ENCODE assay signal across 22 cellular contexts in the genomic region with DNA sequence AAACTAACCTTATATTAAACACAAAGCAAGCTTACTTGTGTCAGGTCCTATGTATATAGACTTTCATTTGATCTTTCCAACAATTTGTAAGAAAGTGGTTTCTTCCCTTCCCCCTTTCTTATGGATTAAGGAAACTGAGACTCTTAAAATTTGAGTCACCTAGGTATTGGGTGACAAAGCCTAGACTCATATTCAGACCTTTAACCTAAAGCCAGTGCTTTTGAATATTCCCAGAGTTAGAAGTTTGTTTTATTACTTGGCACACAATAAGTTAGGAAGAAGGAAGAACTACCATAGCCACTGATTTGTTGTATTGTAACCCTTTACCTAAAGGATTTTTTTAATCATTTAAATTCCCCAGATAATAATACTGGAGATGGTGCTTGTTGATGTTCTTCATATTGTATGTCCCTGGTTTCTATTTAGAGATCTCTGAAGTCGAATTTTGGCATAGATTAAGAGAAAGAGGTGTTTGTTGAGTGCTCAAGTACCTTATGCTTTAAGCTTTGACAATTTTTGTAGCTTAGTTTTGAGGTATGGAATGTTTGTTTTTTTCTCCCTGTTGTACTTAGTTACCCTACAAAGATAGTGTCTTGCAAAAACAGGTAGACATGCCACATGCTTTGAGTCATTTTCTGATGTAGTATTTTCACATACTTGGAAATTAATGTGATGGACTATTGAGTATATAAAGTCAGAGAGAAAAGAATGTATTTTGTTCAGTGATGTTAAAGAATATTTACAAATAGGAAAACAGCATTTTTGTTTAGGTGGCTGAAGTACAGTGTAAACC. TPM values are rescaled to one million over a fixed set of nuclear protein-coding genes. Genes with fewer than 3 reads are reported as not detected.
DNase-seq lines count a peak whose midpoint lies in the region; ATAC-seq, FAIRE-seq and TF ChIP-seq lines count a peak whose summit lies in the region.
"Had no signal": no experiment of that assay in that cellular context is flagged by ENCODE, and none has a peak within 500 bp of the region (broad histone marks: within the 10 kb centered on the region; RNA-seq: fewer than 3 reads in every experiment).

No MANE protein-coding gene starts in this region.

- H3K27me3 ChIP-seq in GM23248 (replicated peaks; ENCODE audit: insufficient read depth) (no peaks in the 10 kb centered on the region), PC-3 (ENCODE audit: low read length) (no peaks in the 10 kb centered on the region), endothelial cell of umbilical vein (ENCODE audit: control insufficient read depth in 2 of 2, insufficient read depth in 2 of 2, low read length in 2 of 2) (no peaks in the 10 kb centered on the region)
- H3K27me3 ChIP-seq: SJSA1, spleen, stomach had no signal

- H3K9me3 Mint-ChIP-seq in osteocyte (ENCODE audit: unreplicated experiment), result no peaks in the 10 kb centered on the region
- peaks cover 5% of the 10 kb centered on the region for H3K9me3 Mint-ChIP-seq in glutamatergic neuron (ENCODE audit: unreplicated experiment)
- H3K9me3 Mint-ChIP-seq: central memory CD8-positive, alpha-beta T cell; neural crest cell; T-helper 1 cell treated with Interleukin-12 subunit alpha and Interleukin-12 subunit beta and Interleukin-4 antibody, amounts not matched to agents 30 μg/mL and 1 μg/mL, for 36 hours had no signal

- DNase-seq in GM23248, result no peak
- peak; percentile 87 for DNase-seq in PC-3
- no peak for DNase-seq in endothelial cell of umbilical vein (ENCODE audit: low read depth, low spot score)
- DNase-seq in osteocyte (ENCODE audit: extremely low spot score, unreplicated experiment), result no peak
- DNase-seq in glutamatergic neuron, result no peak
- no peak for DNase-seq in NCI-H524 (lab: John Stamatoyannopoulos, UW)
- DNase-seq: activated CD4-positive, alpha-beta T cell treated with anti-CD3 and anti-CD28 coated beads, Interleukin-2, amount 50 U/mL, for 4 hours; amygdala; left ventricle myocardium inferior; NCI-H1436; NCI-H69; spleen; stomach had no signal

- CTCF ChIA-PET in PC-3 (lab: Charles Lee), result no interaction called here
- CTCF ChIA-PET in endothelial cell of umbilical vein (lab: Charles Lee), result interaction anchor here (2.6 to 4.4 kb wide), 2 partner anchors 11 to 76 kb away, joined by 9 to 31 read pairs; a partner anchor contains a TSS

- H2AFZ ChIP-seq in GM23248, result no peak overlapping the region
- H2AFZ ChIP-seq in PC-3 (ENCODE audit: low read length), result no peak overlapping the region
- no peak overlapping the region for H2AFZ ChIP-seq in endothelial cell of umbilical vein (ENCODE audit: low read depth, low read length)

- H3K27ac ChIP-seq in GM23248 (peak overlapping the region; percentile 20), PC-3 (ENCODE audit: low read length) (peak overlapping the region; percentile 76), endothelial cell of umbilical vein (ENCODE audit: insufficient read depth, low read depth, low read length) (no peak overlapping the region)
- H3K27ac ChIP-seq: left ventricle myocardium inferior, prostate gland, SJSA1, spleen, stomach, VCaP had no signal

- BruUV-seq in PC-3 (replicated peaks; lab: Mats Ljungman, UMichigan) (no TSS peak), endothelial cell of umbilical vein (replicated peaks; lab: Mats Ljungman, UMichigan) (no TSS peak)

- H3K4me1 ChIP-seq in GM23248 (ENCODE audit: insufficient read depth) (peaks cover 87% of the 10 kb centered on the region), PC-3 (ENCODE audit: insufficient read depth, low read length) (peaks cover 80% of the 10 kb centered on the region), endothelial cell of umbilical vein (ENCODE audit: control insufficient read depth, extremely low read depth, insufficient read depth, low read length) (peaks cover 49% of the 10 kb centered on the region)
- H3K4me1 ChIP-seq: prostate gland had no signal

- peaks cover 13% of the 10 kb centered on the region; the same call in 1 of the 2 replicates for H3K36me3 ChIP-seq in GM23248 (ENCODE audit: low read depth)
- peaks cover 19% of the 10 kb centered on the region for H3K36me3 ChIP-seq in PC-3 (ENCODE audit: low read depth, low read length)
- peaks cover 0 to 8% of the 10 kb centered on the region in 2 experiments for H3K36me3 ChIP-seq in endothelial cell of umbilical vein (ENCODE audit: control insufficient read depth in 2 of 2, extremely low read depth in 1 of 2, insufficient read depth in 2 of 2, low read length in 2 of 2)
- H3K36me3 ChIP-seq: left ventricle myocardium inferior, prostate gland had no signal

- no peaks in the 10 kb centered on the region for H3K9me3 ChIP-seq in GM23248 (ENCODE audit: low read depth)
- H3K9me3 ChIP-seq in PC-3 (ENCODE audit: low read length), result no peaks in the 10 kb centered on the region
- no peaks in the 10 kb centered on the region for H3K9me3 ChIP-seq in endothelial cell of umbilical vein (replicated peaks; ENCODE audit: control insufficient read depth, insufficient read depth, low read length)
- H3K9me3 ChIP-seq: left ventricle myocardium inferior, prostate gland, SJSA1, spleen, stomach had no signal

- no peak overlapping the region for H3K9ac ChIP-seq in GM23248
- peak overlapping the region; percentile 23 for H3K9ac ChIP-seq in PC-3 (ENCODE audit: low read length)
- H3K9ac ChIP-seq in endothelial cell of umbilical vein (replicated peaks; ENCODE audit: extremely low read depth, insufficient read depth, low read length), result no peak overlapping the region

- H3K36me3 Mint-ChIP-seq in osteocyte (ENCODE audit: unreplicated experiment) (peaks cover 30% of the 10 kb centered on the region), glutamatergic neuron (ENCODE audit: unreplicated experiment) (no peaks in the 10 kb centered on the region)

- H3K4me2 ChIP-seq in GM23248 (ENCODE audit: unreplicated experiment), result peak overlapping the region; percentile 99
- peak overlapping the region; percentile 92 for H3K4me2 ChIP-seq in PC-3 (ENCODE audit: low read length)
- H3K4me2 ChIP-seq in endothelial cell of umbilical vein (ENCODE audit: insufficient read depth, low read length), result peak overlapping the region; percentile 47

- peaks cover 83% of the 10 kb centered on the region for H3K4me1 Mint-ChIP-seq in osteocyte (ENCODE audit: unreplicated experiment)
- H3K4me1 Mint-ChIP-seq in glutamatergic neuron (ENCODE audit: low read depth, unreplicated experiment), result peaks cover 32% of the 10 kb centered on the region

- H3K4me3 Mint-ChIP-seq in osteocyte (ENCODE audit: unreplicated experiment) (no peak overlapping the region), glutamatergic neuron (ENCODE audit: unreplicated experiment) (no peak overlapping the region)
- H3K4me3 Mint-ChIP-seq: central memory CD8-positive, alpha-beta T cell; neural crest cell; T-helper 1 cell treated with Interleukin-12 subunit alpha and Interleukin-12 subunit beta and Interleukin-4 antibody, amounts not matched to agents 30 μg/mL and 1 μg/mL, for 36 hours had no signal

- in situ Hi-C loops in GM23248 (cut with MboI), result loop anchor here (10.0 kb wide), 1 partner anchor 194 kb away; no protein-coding TSS in a partner anchor

- intact Hi-C loops in PC-3 (cut with micrococcal nuclease) (loop anchor here (2.0 kb wide), 1 partner anchor 14 kb away; no protein-coding TSS in a partner anchor), endothelial cell of umbilical vein (cut with micrococcal nuclease) (loop anchor here (10.0 kb wide), 1 partner anchor 346 kb away; a partner anchor contains a TSS)

- POLR2A ChIA-PET in PC-3 (lab: Charles Lee; ENCODE audit: unreplicated experiment) (no interaction called here), endothelial cell of umbilical vein (lab: Charles Lee) (interaction anchor here (1.5 kb wide), 1 partner anchor 11 kb away, joined by 6 read pairs; a partner anchor contains a TSS)

- WGBS in GM23248 (ENCODE audit: low coverage in 1 of 2, low lambda C conversion rate in 2 of 2, missing lambda C conversion rate in 2 of 2), 2 experiments, result 39 to 45% methylated on average over 1 of the region's 1 CpG

- H3K4me3 ChIP-seq in GM23248, result peak overlapping the region; percentile 19
- H3K4me3 ChIP-seq in PC-3 (ENCODE audit: low read length), result peak overlapping the region; percentile 45
- H3K4me3 ChIP-seq in endothelial cell of umbilical vein (replicated peaks in 1 of 3; ENCODE audit: insufficient read depth in 1 of 3, low read depth in 1 of 3, low read length in 3 of 3), result no peak overlapping the region
- H3K4me3 ChIP-seq: left ventricle myocardium inferior, prostate gland, SJSA1, spleen, stomach had no signal

- ATAC-seq in PC-3 (peak; percentile 52), GM19351 (IDR thresholded peaks at IDR 0.05; ENCODE audit: unreplicated experiment) (no peak), GM21367 (IDR thresholded peaks at IDR 0.05; ENCODE audit: unreplicated experiment) (no peak)
- ATAC-seq: esophagus mucosa had no signal

- no peak for TF ChIP-seq POLR2A in endothelial cell of umbilical vein (IDR thresholded peaks at IDR 0.05; ENCODE audit: low read depth, low read length)

- H3K79me2 ChIP-seq in GM23248 (ENCODE audit: insufficient read depth) (peaks cover 100% of the 10 kb centered on the region), PC-3 (ENCODE audit: low read length) (peaks cover 100% of the 10 kb centered on the region), endothelial cell of umbilical vein (ENCODE audit: control insufficient read depth, insufficient read depth, low read length) (peaks cover 100% of the 10 kb centered on the region)

- H3K9me1 ChIP-seq in endothelial cell of umbilical vein (replicated peaks; ENCODE audit: control insufficient read depth, extremely low read depth, insufficient read depth, low read length), result no peaks in the 10 kb centered on the region

- no peak for TF ChIP-seq CTCF in PC-3 (conservative IDR thresholded peaks at IDR 0.05; ENCODE audit: low read depth, low read length)
- no peak for TF ChIP-seq CTCF in endothelial cell of umbilical vein (IDR thresholded peaks at IDR 0.05; ENCODE audit: extremely low read depth in 1 of 2, insufficient read depth in 1 of 2, low read depth in 1 of 2, low read length in 2 of 2)
- no peak for TF ChIP-seq CTCF in osteocyte (IDR thresholded peaks at IDR 0.05)
- TF ChIP-seq CTCF in glutamatergic neuron (IDR thresholded peaks at IDR 0.05; ENCODE audit: partially characterized antibody, unreplicated experiment), result no peak

- no peaks in the 10 kb centered on the region for H3K27me3 Mint-ChIP-seq in osteocyte (ENCODE audit: unreplicated experiment)
- no peaks in the 10 kb centered on the region for H3K27me3 Mint-ChIP-seq in glutamatergic neuron (ENCODE audit: unreplicated experiment)
- H3K27me3 Mint-ChIP-seq: central memory CD8-positive, alpha-beta T cell had no signal

- H3K27ac Mint-ChIP-seq in osteocyte (ENCODE audit: unreplicated experiment), result peak overlapping the region; percentile 56
- no peak overlapping the region for H3K27ac Mint-ChIP-seq in glutamatergic neuron (ENCODE audit: unreplicated experiment)
- H3K27ac Mint-ChIP-seq: T-helper 1 cell treated with Interleukin-12 subunit alpha and Interleukin-12 subunit beta and Interleukin-4 antibody, amounts not matched to agents 30 μg/mL and 1 μg/mL, for 36 hours had no signal

- FAIRE-seq in endothelial cell of umbilical vein (lab: Jason Lieb, UNC), result no peak

- dilution Hi-C loops in endothelial cell of umbilical vein (cut with MboI; ENCODE audit: extremely low pct_ligation_motif_present, low sequenced_read_pairs), result loop anchor here (25.0 kb wide), 1 partner anchor 182 kb away; no protein-coding TSS in a partner anchor

- peaks cover 15% of the 10 kb centered on the region; the same call in 1 of the 2 replicates for H4K20me1 ChIP-seq in GM23248 (ENCODE audit: insufficient read depth)
- peaks cover 84% of the 10 kb centered on the region for H4K20me1 ChIP-seq in PC-3 (ENCODE audit: low read length)
- H4K20me1 ChIP-seq in endothelial cell of umbilical vein (replicated peaks; ENCODE audit: control insufficient read depth, extremely low read depth, insufficient read depth, low read length), result peaks cover 34% of the 10 kb centered on the region

- H3F3A ChIP-seq in GM23248 (ENCODE audit: insufficient read depth) (peaks cover 64% of the 10 kb centered on the region), PC-3 (ENCODE audit: low read length, unreplicated experiment) (peaks cover 6% of the 10 kb centered on the region)

- H3K9me2 ChIP-seq in GM23248 (ENCODE audit: insufficient read depth) (no peaks in the 10 kb centered on the region), PC-3 (replicated peaks; ENCODE audit: low read length) (no peaks in the 10 kb centered on the region)

RNA-seq across cellular contexts. Expression of a gene that starts 11.2 kb away (rescaled TPM):
- 9.1 and 11.5 TPM in 2 replicates for total RNA-seq in GM23248 (2014; rRNA removed; shearing (Covaris generic))
- polyA plus RNA-seq in GM23248 (2016; fragmentation: Nextera tagmentation; extraction: Ambion mirVana), result 27.3 and 27.5 TPM in 2 replicates
- total RNA-seq in PC-3 (2014; rRNA removed), result 9.6 and 15.7 TPM in 2 replicates
- total RNA-seq in endothelial cell of umbilical vein, result 43.9 and 50.9 TPM in 2 replicates
- polyA plus RNA-seq in endothelial cell of umbilical vein, result 5.9 and 7.6 TPM in 2 replicates
- polyA plus RNA-seq in endothelial cell of umbilical vein (2011; cell fraction: cytosol; rRNA removed), result 11.3 and 11.7 TPM in 2 replicates
- 45.7 and 53.1 TPM in 2 replicates for polyA plus RNA-seq in endothelial cell of umbilical vein (2011; cell fraction: nucleus; rRNA removed)
- polyA plus RNA-seq in endothelial cell of umbilical vein (2012), result 22.3 and 30.9 TPM in 2 replicates
- polyA minus RNA-seq in endothelial cell of umbilical vein, result 23.5 and 31.4 TPM in 2 replicates
- 22.4 TPM for polyA minus RNA-seq in endothelial cell of umbilical vein (2011; cell fraction: cytosol; rRNA and poly(A)+ RNA removed)
- polyA minus RNA-seq in endothelial cell of umbilical vein (2011; cell fraction: nucleus; rRNA and poly(A)+ RNA removed), result 135 and 141 TPM in 2 replicates
- 51.3 and 51.5 TPM in 2 replicates for total RNA-seq in osteocyte
- 87.3 TPM for total RNA-seq in glutamatergic neuron (ENCODE audit: unreplicated experiment)

Comparison
In these comparisons a context has a peak if more than half of its experiments do, and no peak if none do; other contexts are left out.
1. H3K4me2 ChIP-seq: peak in every context shown above with its lines; median percentile 99 in GM23248; 92 in PC-3; 47 in endothelial cell of umbilical vein.
2. H3K4me3 ChIP-seq: peak in GM23248 (single experiment) and PC-3 (single experiment); none in endothelial cell of umbilical vein (0 of 3).